1 cellular context compared by ENCODE assay signal in genomic region chr3:9862391-9863235, GRCh38.
TF ChIP-seq lines count a peak whose summit lies in the region.

No MANE protein-coding gene starts in this region.

TF ChIP-seq in K562, 482 proteins besides CTCF, POLR2A, EP300 and RAD21 (continued from another document and continues in another):
- peak; percentile 27; the same call in 1 of the 2 replicates for TF ChIP-seq ATF6 (CRISPR knock-in tag; IDR thresholded peaks at IDR 0.05)
- no peak for TF ChIP-seq MED1 (CRISPR knock-in tag; IDR thresholded peaks at IDR 0.05; ENCODE audit: borderline replicate concordance)
- peak; percentile 56 for TF ChIP-seq ZFP36 (IDR thresholded peaks at IDR 0.05; ENCODE audit: low read depth, low read length, partially characterized antibody)
- no peak for TF ChIP-seq ZNF143 (CRISPR knock-in tag; IDR thresholded peaks at IDR 0.05)
- TF ChIP-seq CTBP1 (IDR thresholded peaks at IDR 0.05; ENCODE audit: borderline replicate concordance) = peak; percentile 89
- no peak for TF ChIP-seq ZNF780A (CRISPR knock-in tag; IDR thresholded peaks at IDR 0.05)
- no peak for TF ChIP-seq CHD2 (IDR thresholded peaks at IDR 0.05; ENCODE audit: low read depth, low read length)
- TF ChIP-seq POU5F1 (IDR thresholded peaks at IDR 0.05; ENCODE audit: borderline replicate concordance, low read depth, low read length, partially characterized antibody) = no peak
- peak; percentile 67 for TF ChIP-seq U2AF1 (optimal IDR thresholded peaks at IDR 0.05; ENCODE audit: low read depth, low read length)
- no peak for TF ChIP-seq ZNF12 (CRISPR knock-in tag; IDR thresholded peaks at IDR 0.05)
- TF ChIP-seq BMI1 (IDR thresholded peaks at IDR 0.05; ENCODE audit: low read length) = no peak
- TF ChIP-seq BCLAF1 (IDR thresholded peaks at IDR 0.05; ENCODE audit: borderline replicate concordance in 1 of 2, control insufficient read depth in 1 of 2, low read depth in 2 of 2, low read length in 1 of 2) = no peak
- TF ChIP-seq CREB3L1 (IDR thresholded peaks at IDR 0.05; ENCODE audit: borderline replicate concordance, low read depth) = no peak
- no peak for TF ChIP-seq ATF1 (CRISPR knock-in tag; IDR thresholded peaks at IDR 0.05)
- no peak for TF ChIP-seq ATF1 (tag; IDR thresholded peaks at IDR 0.05)
- no peak for TF ChIP-seq ZKSCAN3 (CRISPR knock-in tag; IDR thresholded peaks at IDR 0.05)
- TF ChIP-seq HINFP (tag; conservative IDR thresholded peaks at IDR 0.05; ENCODE audit: low read depth) = no peak
- TF ChIP-seq ZNF282 (CRISPR knock-in tag; IDR thresholded peaks at IDR 0.05) = no peak
- TF ChIP-seq PYGO2 (tag; IDR thresholded peaks at IDR 0.05) = no peak
- no peak for TF ChIP-seq MCM3 (IDR thresholded peaks at IDR 0.05)
- TF ChIP-seq KDM2B (CRISPR knock-in tag; IDR thresholded peaks at IDR 0.05) = no peak
- TF ChIP-seq NCOA4 (IDR thresholded peaks at IDR 0.05; ENCODE audit: partially characterized antibody) = no peak
- no peak for TF ChIP-seq CHD4 (IDR thresholded peaks at IDR 0.05; ENCODE audit: insufficient read depth, insufficient replicate concordance, low read depth, low read length, poor library complexity, severe bottlenecking)
- no peak for TF ChIP-seq NFYB (IDR thresholded peaks at IDR 0.05; ENCODE audit: extremely low read depth, insufficient read length)
- TF ChIP-seq REST (CRISPR knock-in tag; IDR thresholded peaks at IDR 0.05; ENCODE audit: low read depth) = no peak
- no peak for TF ChIP-seq ARID3B (CRISPR knock-in tag; IDR thresholded peaks at IDR 0.05; ENCODE audit: borderline replicate concordance)
- TF ChIP-seq NFATC3 (IDR thresholded peaks at IDR 0.05) = no peak
- TF ChIP-seq TAF1 (IDR thresholded peaks at IDR 0.05; ENCODE audit: control insufficient read depth, extremely low read depth, insufficient read depth, low read length, severe bottlenecking) = peak; percentile 57
- no peak for TF ChIP-seq MCM5 (IDR thresholded peaks at IDR 0.05; ENCODE audit: low read depth)
- no peak for TF ChIP-seq SREBF1 (IDR thresholded peaks at IDR 0.05; ENCODE audit: borderline replicate concordance, low read depth, low read length)
- peak; percentile 73 for TF ChIP-seq MAX (CRISPR knock-in tag; IDR thresholded peaks at IDR 0.05)
- TF ChIP-seq ZNF668 (CRISPR knock-in tag; IDR thresholded peaks at IDR 0.05) = no peak
- no peak for TF ChIP-seq HDAC3 (IDR thresholded peaks at IDR 0.05; ENCODE audit: borderline replicate concordance, partially characterized antibody)
- no peak for TF ChIP-seq NR3C1 (CRISPR knock-in tag; IDR thresholded peaks at IDR 0.05)
- no peak for TF ChIP-seq ZNF212 (CRISPR knock-in tag; IDR thresholded peaks at IDR 0.05)
- TF ChIP-seq CBFB (CRISPR knock-in tag; IDR thresholded peaks at IDR 0.05) = no peak; the same call in 1 of the 2 replicates
- no peak for TF ChIP-seq CEBPB (tag; IDR thresholded peaks at IDR 0.05)
- TF ChIP-seq ZNF239 (CRISPR knock-in tag; IDR thresholded peaks at IDR 0.05) = no peak
- TF ChIP-seq NR2C2 (CRISPR knock-in tag; IDR thresholded peaks at IDR 0.05) = peak; percentile 35; the same call in 1 of the 2 replicates
- peak; percentile 78; the same call in 1 of the 2 replicates for TF ChIP-seq NR2C2 (tag; IDR thresholded peaks at IDR 0.05)
- TF ChIP-seq ZNF766 (CRISPR knock-in tag; conservative IDR thresholded peaks at IDR 0.05) = no peak; the same call in 1 of the 2 replicates
